In genomic region chr9:131418143-131419028, GRCh38 we compare ENCODE assay signal across 8 cellular contexts. TPM values are rescaled to one million over a fixed set of nuclear protein-coding genes. Genes with fewer than 3 reads are reported as not detected.
DNase-seq lines count a peak whose midpoint lies in the region; ATAC-seq lines count a peak whose summit lies in the region.

No MANE protein-coding gene starts in this region.

- no peak overlapping the region for H3K9ac ChIP-seq in HUES48 (ENCODE audit: low read depth, low read length)

- intact Hi-C loops in left colon (cut with DNase I, micrococcal nuclease) = no loop called here

- DNase-seq in AG08395 (ENCODE audit: low spot score) (peak; percentile 42), left colon (no peak), superior temporal gyrus (ENCODE audit: extremely low spot score) (peak; percentile 76), iPS-NIHi7 (ENCODE audit: extremely low spot score) (no peak), SIG-M5 treated with dmso at 0.1 percent for 504 hours (lab: John Stamatoyannopoulos, UW; ENCODE audit: unreplicated experiment) (no peak), RKO (ENCODE audit: low spot score) (no peak)
- no peak for DNase-seq in activated naive CD8-positive, alpha-beta T cell treated with anti-CD3 and anti-CD28 coated beads, Interleukin-2, amount 10 ng/mL, durations not matched to agents 7 days and 5 days

- peak overlapping the region; percentile 80 for H3K4me3 Mint-ChIP-seq in activated naive CD8-positive, alpha-beta T cell treated with anti-CD3 and anti-CD28 coated beads, Interleukin-2, amount 10 ng/mL, durations not matched to agents 7 days and 5 days

- no peak overlapping the region for H3K4me3 ChIP-seq in HUES48 (ENCODE audit: low read depth, low read length)

- H3K4me1 Mint-ChIP-seq in activated naive CD8-positive, alpha-beta T cell treated with anti-CD3 and anti-CD28 coated beads, Interleukin-2, amount 10 ng/mL, durations not matched to agents 7 days and 5 days = peaks cover 79% of the 10 kb centered on the region

- H3K27ac Mint-ChIP-seq in activated naive CD8-positive, alpha-beta T cell treated with anti-CD3 and anti-CD28 coated beads, Interleukin-2, amount 10 ng/mL, durations not matched to agents 7 days and 5 days = peak overlapping the region; percentile 78

- POLR2A ChIA-PET in activated naive CD8-positive, alpha-beta T cell treated with anti-CD3 and anti-CD28 coated beads, Interleukin-2, amount 10 ng/mL, durations not matched to agents 7 days and 5 days (lab: Charles Lee) = interaction anchor here (0.6 to 3.5 kb wide), 8 partner anchors 8 to 1826 kb away, joined by 3 to 38 read pairs (median 4); no protein-coding TSS in a partner anchor

- H3K27me3 ChIP-seq in HUES48 (ENCODE audit: control insufficient read depth, insufficient read depth, low read length) = no peaks in the 10 kb centered on the region

- peak overlapping the region; percentile 53 for H3K27ac ChIP-seq in HUES48 (ENCODE audit: low read depth, low read length)

- H3K9me3 Mint-ChIP-seq in activated naive CD8-positive, alpha-beta T cell treated with anti-CD3 and anti-CD28 coated beads, Interleukin-2, amount 10 ng/mL, durations not matched to agents 7 days and 5 days = peaks cover 3% of the 10 kb centered on the region

- H3K27me3 Mint-ChIP-seq in activated naive CD8-positive, alpha-beta T cell treated with anti-CD3 and anti-CD28 coated beads, Interleukin-2, amount 10 ng/mL, durations not matched to agents 7 days and 5 days = no peaks in the 10 kb centered on the region

- H3K36me3 Mint-ChIP-seq in activated naive CD8-positive, alpha-beta T cell treated with anti-CD3 and anti-CD28 coated beads, Interleukin-2, amount 10 ng/mL, durations not matched to agents 7 days and 5 days = peaks cover 30% of the 10 kb centered on the region

- H3K36me3 ChIP-seq in HUES48 (ENCODE audit: control insufficient read depth, insufficient read depth, low read length) = peaks cover 45% of the 10 kb centered on the region

- peak; percentile 3 for ATAC-seq in activated naive CD8-positive, alpha-beta T cell treated with anti-CD3 and anti-CD28 coated beads, Interleukin-2, amount 10 ng/mL, durations not matched to agents 7 days and 5 days (ENCODE audit: low read depth)
- ATAC-seq in left colon = peak; percentile 78

- H3K9me3 ChIP-seq in HUES48 (ENCODE audit: control insufficient read depth, insufficient read depth, low read length) = peaks cover 5% of the 10 kb centered on the region

- peaks cover 65% of the 10 kb centered on the region for H3K4me1 ChIP-seq in HUES48 (ENCODE audit: control insufficient read depth, insufficient read depth, low read length)

RNA-seq across cellular contexts. Expression of gene PRRC2B, which starts 24.5 kb away (rescaled TPM):
- total RNA-seq in activated naive CD8-positive, alpha-beta T cell treated with anti-CD3 and anti-CD28 coated beads, Interleukin-2, amount 10 ng/mL, durations not matched to agents 7 days and 5 days = 100 to 1,000 TPM; 300 to 309 TPM
- 100 to 1,000 TPM; 110 to 114 TPM for total RNA-seq in left colon

Comparison
In these comparisons a context has a peak if more than half of its experiments do, and no peak if none do; other contexts are left out.
1. DNase-seq: peak in AG08395 (single experiment) and superior temporal gyrus (single experiment); none in activated naive CD8-positive, alpha-beta T cell treated with anti-CD3 and anti-CD28 coated beads, Interleukin-2, amount 10 ng/mL, durations not matched to agents 7 days and 5 days (single experiment), left colon (0 of 2), iPS-NIHi7 (single experiment), SIG-M5 treated with dmso at 0.1 percent for 504 hours (single experiment) and RKO (single experiment).